In genomic region chr19:52585101-52585500, GRCh38 we compare ENCODE assay signal across 34 cellular contexts. TPM values are rescaled to one million over a fixed set of nuclear protein-coding genes. Genes with fewer than 3 reads are reported as not detected.
DNase-seq lines count a peak whose midpoint lies in the region; ATAC-seq, FAIRE-seq and TF ChIP-seq lines count a peak whose summit lies in the region.
"Had no signal": no experiment of that assay in that cellular context is flagged by ENCODE, and none has a peak within 500 bp of the region (broad histone marks: within the 10 kb centered on the region; RNA-seq: fewer than 3 reads in every experiment).

No MANE protein-coding gene starts in this region.

- no peak for TF ChIP-seq RAD21 in K562 (CRISPR knock-in tag; conservative IDR thresholded peaks at IDR 0.05 in 1 of 2, IDR thresholded peaks at IDR 0.05 in 1 of 2)

- H3K9me3 ChIP-seq in ES-I3 (ENCODE audit: control insufficient read depth, insufficient read depth, low read length), result no peaks in the 10 kb centered on the region; the same call in 1 of the 2 replicates
- H3K9me3 ChIP-seq in K562 (replicated peaks; ENCODE audit: control insufficient read depth, insufficient read depth, low read depth, low read length), result peaks cover 20% of the 10 kb centered on the region
- H3K9me3 ChIP-seq: esophagus muscularis mucosa, gastroesophageal sphincter, ovary had no signal

- WGBS in K562 (ENCODE audit: insufficient coverage, low coverage, missing lambda C conversion rate), result 88% methylated on average over 11 of the region's 26 CpGs

- H3K9ac ChIP-seq in ES-I3 (ENCODE audit: low read depth, low read length) (peak overlapping the region; percentile 36; the same call in 1 of the 2 replicates), K562 (ENCODE audit: insufficient read depth in 1 of 2, low read depth in 2 of 2, low read length in 2 of 2) (no peak overlapping the region)

- TF ChIP-seq POLR2A in K562 (conservative IDR thresholded peaks at IDR 0.05), result no peak

- no peak overlapping the region for H2AFZ ChIP-seq in K562 (ENCODE audit: low read depth, low read length)

- H3K4me3 ChIP-seq in K562, result no peak overlapping the region
- H3K4me3 ChIP-seq in skeletal muscle cell (ENCODE audit: low read depth, low read length), result peak overlapping the region; percentile 25
- H3K4me3 ChIP-seq: A549, ovary, vagina had no signal

- peaks cover 8% of the 10 kb centered on the region for H3K36me3 ChIP-seq in ES-I3 (ENCODE audit: insufficient read depth, low read length)
- H3K36me3 ChIP-seq in K562 (ENCODE audit: control insufficient read depth, insufficient read depth, low read length), result peaks cover 32% of the 10 kb centered on the region
- H3K36me3 ChIP-seq: ovary had no signal

- DNase-seq in K562 (ENCODE audit: extremely low read depth in 1 of 4, low spot score in 3 of 4) (no peak), iPS-NIHi7 (ENCODE audit: extremely low spot score) (peak; percentile 6), skeletal muscle cell (ENCODE audit: low read depth) (no peak), DMS114 treated with DMSO at 0.1 percent for 48 hours (lab: John Stamatoyannopoulos, UW; ENCODE audit: unreplicated experiment) (no peak), NK-92 (lab: John Stamatoyannopoulos, UW; ENCODE audit: unreplicated experiment) (no peak), NCI-H82 (lab: John Stamatoyannopoulos, UW) (no peak), HUDEP-2 (lab: John Stamatoyannopoulos, UW; ENCODE audit: unreplicated experiment in 76 of 76) (no peak)
- DNase-seq: activated CD4-positive, alpha-beta T cell treated with anti-CD3 and anti-CD28 coated beads, Interleukin-2, amount 50 U/mL, for 48 hours; activated CD4-positive, CD25-positive, alpha-beta regulatory T cell; activated CD8-positive, alpha-beta memory T cell treated with anti-CD3 and anti-CD28 coated beads, Interleukin-2, amount 50 U/mL, for 4 hours; anterior cingulate cortex; caudate nucleus; CD8-positive, alpha-beta T cell; DMS 273 treated with DMSO at 0.1 percent for 48 hours; endodermal cell; hypothalamus; KBM-7; midbrain; NCI-H1417; NCI-H2029 treated with DMSO at 0.1 percent for 48 hours; NCI-H69; Peyer's patch; stimulated activated CD4-positive, alpha-beta T cell treated with anti-CD3 and anti-CD28 coated beads, Interleukin-4, amount 100 ng/mL, for 4 hours had no signal

- intact Hi-C loops in K562 (cut with micrococcal nuclease), result no loop called here

- no TSS peak for BruUV-seq in K562 (replicated peaks; lab: Mats Ljungman, UMichigan)

- no peak for FAIRE-seq in K562 (lab: Jason Lieb, UNC)
- FAIRE-seq: A549, islet of Langerhans had no signal

- POLR2A ChIA-PET in K562 (lab: Yijun Ruan, JAX), result no interaction called here

- CTCF ChIA-PET in K562 (lab: Yijun Ruan, JAX; ENCODE audit: low intra/inter-chr PET ratio), result no interaction called here

- H3K79me2 ChIP-seq in K562 (ENCODE audit: control insufficient read depth, insufficient read depth, low read length), result no peaks in the 10 kb centered on the region

- H3K4me2 ChIP-seq in K562 (ENCODE audit: insufficient read depth, low read length), result no peak overlapping the region
- H3K4me2 ChIP-seq: A549 had no signal

- H3K4me1 ChIP-seq in ES-I3 (ENCODE audit: insufficient read depth, low read length) (no peaks in the 10 kb centered on the region), K562 (replicated peaks in 1 of 2; ENCODE audit: control insufficient read depth in 2 of 2, insufficient read depth in 2 of 2, low read length in 2 of 2) (no peaks in the 10 kb centered on the region; a peak in 1 of 5 replicates)
- H3K4me1 ChIP-seq: A549, Peyer's patch, vagina had no signal

- no peak for TF ChIP-seq EP300 in K562 (IDR thresholded peaks at IDR 0.05; ENCODE audit: low read length)

- H3K27ac ChIP-seq in K562 (ENCODE audit: extremely low read depth, low read depth, low read length), result no peak overlapping the region
- H3K27ac ChIP-seq: A549, ovary, Peyer's patch, vagina had no signal

- in situ Hi-C loops in K562 (cut with MboI), result no loop called here

- TF ChIP-seq CTCF in K562 (IDR thresholded peaks at IDR 0.05 in 2 of 3, conservative IDR thresholded peaks at IDR 0.05 in 1 of 3; ENCODE audit: insufficient read depth in 2 of 3, low read depth in 1 of 3, low read length in 3 of 3), result no peak

- H3K9me1 ChIP-seq in K562 (ENCODE audit: control insufficient read depth, insufficient read depth, low read length), result no peaks in the 10 kb centered on the region

- H4K20me1 ChIP-seq in K562 (replicated peaks; ENCODE audit: control insufficient read depth, insufficient read depth, low read length), result no peaks in the 10 kb centered on the region

- H3K27me3 ChIP-seq in K562 (ENCODE audit: control insufficient read depth in 2 of 2, insufficient read depth in 2 of 2, low read length in 2 of 2), result no peaks in the 10 kb centered on the region
- H3K27me3 ChIP-seq: esophagus muscularis mucosa, gastroesophageal sphincter, ovary, Peyer's patch, vagina had no signal

- ATAC-seq in K562, result no peak
- ATAC-seq: A549; activated naive CD4-positive, alpha-beta T cell treated with anti-CD3 and anti-CD28 coated beads, Interleukin-2, amount 50 U/mL, for 72 hours; activated T-helper 17 cell treated with anti-CD3 and anti-CD28 coated beads, Interleukin-2, amount 50 U/mL, for 72 hours; CD8-positive, alpha-beta T cell; gastroesophageal sphincter; natural killer cell treated with Interleukin-12 subunit alpha and Interleukin-12 subunit beta and Interleukin-15 and Interleukin-18, amount 100 ng/mL, for 72 hours; stimulated activated memory B cell treated with anti-CD40 and anti-IgM and Interleukin-4, amounts not matched to agents 10 μg/mL and 1 μg/mL and 100 μg/mL, for 72 hours had no signal

RNA-seq across cellular contexts. Expression of gene ZNF701, which starts 15.0 kb away (rescaled TPM):
- 30.6 and 77.6 TPM in 2 replicates for total RNA-seq in K562 (2011; cell fraction: chromatin; rRNA removed; ENCODE audit: low replicate concordance)
- 22.2 and 27.2 TPM in 2 replicates for total RNA-seq in K562 (2011; cell fraction: nucleolus; rRNA removed)
- total RNA-seq in K562 (2011; cell fraction: nucleoplasm; rRNA removed), result 35.2 and 36.9 TPM in 2 replicates
- 8.0 and 9.1 TPM in 2 replicates for total RNA-seq in K562 (2014; rRNA removed)
- 15.4 and 17.7 TPM in 2 replicates for total RNA-seq in K562 (2014; rRNA removed; fragmentation: Illumina TruSeq; extraction: Trizol)
- total RNA-seq in K562 (2015; rRNA removed; fragmentation: Illumina TruSeq; extraction: Trizol), result 10.1 and 11.3 TPM in 2 replicates
- total RNA-seq in K562 (2021), result 12.9 and 15.2 TPM in 2 replicates
- polyA plus RNA-seq in K562 (2011; rRNA removed), result 15.9 and 16.9 TPM in 2 replicates
- polyA plus RNA-seq in K562 (2011; cell fraction: cytosol; rRNA removed), result 5.1 and 10.3 TPM in 2 replicates
- 16.5 and 19.2 TPM in 2 replicates for polyA plus RNA-seq in K562 (2011; cell fraction: nucleus; rRNA removed)
- polyA plus RNA-seq in K562 (2012), result 5.4 and 9.6 TPM in 2 replicates
- polyA plus RNA-seq in K562 (2014; fragmentation: Illumina TruSeq; extraction: Trizol), result 8.7 and 9.2 TPM in 2 replicates
- 10 to 100 TPM in 1 of 2 experiments, 1 to 10 TPM in 1; 5.3 to 11.1 TPM for polyA plus RNA-seq in K562 (2014; fragmentation: Nextera tagmentation; extraction: Ambion mirVana)
- 9.3 and 9.9 TPM in 2 replicates for polyA plus RNA-seq in K562 (2014; rRNA removed)
- 39.2 and 45.7 TPM in 2 replicates for polyA minus RNA-seq in K562 (2011; rRNA and poly(A)+ RNA removed)
- polyA minus RNA-seq in K562 (2011; cell fraction: cytosol; rRNA and poly(A)+ RNA removed), result 10.8 and 11.6 TPM in 2 replicates
- polyA minus RNA-seq in K562 (2011; cell fraction: nucleus; rRNA and poly(A)+ RNA removed), result 15.9 and 22.9 TPM in 2 replicates

RNA-seq across cellular contexts. Expression of gene ZNF83, which starts 53.1 kb away (rescaled TPM):
- 132 and 250 TPM in 2 replicates for total RNA-seq in K562 (2011; cell fraction: chromatin; rRNA removed; ENCODE audit: low replicate concordance)
- 69.4 and 90.8 TPM in 2 replicates for total RNA-seq in K562 (2011; cell fraction: nucleolus; rRNA removed)
- 166 and 244 TPM in 2 replicates for total RNA-seq in K562 (2011; cell fraction: nucleoplasm; rRNA removed)
- total RNA-seq in K562 (2014; rRNA removed) (35.2 and 35.3 TPM in 2 replicates), K562 (2014; rRNA removed; fragmentation: Illumina TruSeq; extraction: Trizol) (70.0 and 80.3 TPM in 2 replicates), K562 (2015; rRNA removed; fragmentation: Illumina TruSeq; extraction: Trizol) (63.2 and 67.0 TPM in 2 replicates), K562 (2021) (37.9 and 38.2 TPM in 2 replicates)
- polyA plus RNA-seq in K562 (2011; rRNA removed) (74.3 and 82.6 TPM in 2 replicates), K562 (2014; fragmentation: Illumina TruSeq; extraction: Trizol) (47.8 and 54.1 TPM in 2 replicates), K562 (2014; fragmentation: Nextera tagmentation; extraction: Ambion mirVana) (10 to 100 TPM; 18.6 to 28.2 TPM), K562 (2014; rRNA removed) (49.9 and 51.9 TPM in 2 replicates)
- polyA plus RNA-seq in K562 (2011; cell fraction: cytosol; rRNA removed), result 12.3 and 38.2 TPM in 2 replicates
- polyA plus RNA-seq in K562 (2011; cell fraction: nucleus; rRNA removed), result 129 and 148 TPM in 2 replicates
- 27.7 and 49.9 TPM in 2 replicates for polyA plus RNA-seq in K562 (2012)
- 63.7 and 81.3 TPM in 2 replicates for polyA minus RNA-seq in K562 (2011; rRNA and poly(A)+ RNA removed)
- 19.2 and 20.6 TPM in 2 replicates for polyA minus RNA-seq in K562 (2011; cell fraction: cytosol; rRNA and poly(A)+ RNA removed)
- 43.5 and 79.2 TPM in 2 replicates for polyA minus RNA-seq in K562 (2011; cell fraction: nucleus; rRNA and poly(A)+ RNA removed)

RNA-seq across cellular contexts. Expression of gene ZNF808, which starts 57.6 kb away (rescaled TPM):
- total RNA-seq in K562 (2011; cell fraction: chromatin; rRNA removed; ENCODE audit: low replicate concordance), result 28.3 and 99.4 TPM in 2 replicates
- total RNA-seq in K562 (2011; cell fraction: nucleolus; rRNA removed), result 18.7 and 32.1 TPM in 2 replicates
- total RNA-seq in K562 (2011; cell fraction: nucleoplasm; rRNA removed), result 31.3 and 35.0 TPM in 2 replicates
- total RNA-seq in K562 (2014; rRNA removed) (8.1 and 10.9 TPM in 2 replicates), K562 (2014; rRNA removed; fragmentation: Illumina TruSeq; extraction: Trizol) (19.2 and 22.7 TPM in 2 replicates), K562 (2015; rRNA removed; fragmentation: Illumina TruSeq; extraction: Trizol) (12.9 and 13.0 TPM in 2 replicates), K562 (2021) (20.1 and 20.8 TPM in 2 replicates)
- polyA plus RNA-seq in K562 (2011; rRNA removed) (14.2 and 14.8 TPM in 2 replicates), K562 (2014; fragmentation: Illumina TruSeq; extraction: Trizol) (8.3 and 10.3 TPM in 2 replicates), K562 (2014; fragmentation: Nextera tagmentation; extraction: Ambion mirVana) (1 to 10 TPM; 3.1 to 3.4 TPM), K562 (2014; rRNA removed) (7.3 and 7.8 TPM in 2 replicates)
- 2.2 and 6.7 TPM in 2 replicates for polyA plus RNA-seq in K562 (2011; cell fraction: cytosol; rRNA removed)
- polyA plus RNA-seq in K562 (2011; cell fraction: nucleus; rRNA removed), result 10.0 and 11.2 TPM in 2 replicates
- polyA plus RNA-seq in K562 (2012), result 3.2 and 4.1 TPM in 2 replicates
- 69.5 and 80.8 TPM in 2 replicates for polyA minus RNA-seq in K562 (2011; rRNA and poly(A)+ RNA removed)
- 11.9 and 13.0 TPM in 2 replicates for polyA minus RNA-seq in K562 (2011; cell fraction: cytosol; rRNA and poly(A)+ RNA removed)
- 9.7 and 24.9 TPM in 2 replicates for polyA minus RNA-seq in K562 (2011; cell fraction: nucleus; rRNA and poly(A)+ RNA removed)
